ENCODE assay signal across 23 cellular contexts in the genomic region with DNA sequence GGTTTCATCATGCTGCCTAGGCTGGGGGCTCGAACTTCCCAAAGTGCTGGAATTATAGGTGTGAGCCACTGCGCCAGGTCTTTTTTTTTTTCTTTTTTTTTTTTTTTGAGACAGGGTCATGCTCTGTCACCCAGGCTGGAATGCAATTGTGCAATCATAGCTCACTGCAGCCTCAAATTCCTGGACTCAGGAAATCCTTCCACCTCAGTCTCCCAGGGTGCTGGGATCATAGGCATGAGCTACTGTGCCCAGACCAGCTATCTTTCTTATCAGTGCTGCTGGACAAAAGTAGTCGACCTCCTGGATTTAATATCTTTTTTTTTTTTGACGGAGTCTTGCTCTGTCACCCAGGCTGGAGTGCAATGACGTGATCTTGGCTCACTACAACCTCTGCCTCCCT.
DNase-seq lines count a peak whose midpoint lies in the region; ATAC-seq and TF ChIP-seq lines count a peak whose summit lies in the region.
"Had no signal": no experiment of that assay in that cellular context is flagged by ENCODE, and none has a peak within 500 bp of the region (broad histone marks: within the 10 kb centered on the region; RNA-seq: fewer than 3 reads in every experiment).

No MANE protein-coding gene starts in this region.

- H3K27me3 ChIP-seq in GM23248 (replicated peaks; ENCODE audit: insufficient read depth): no peaks in the 10 kb centered on the region
- H3K27me3 ChIP-seq in thyroid gland: no peaks in the 10 kb centered on the region
- H3K27me3 ChIP-seq in upper lobe of left lung: no peaks in the 10 kb centered on the region
- H3K27me3 ChIP-seq: BLaER1 treated with 17β-estradiol and CSF1 and Interleukin-3, amounts not matched to agents 10 nM and 100 nM; colonic mucosa; gastrocnemius medialis; SJSA1; testis had no signal

- no peak overlapping the region for H3K4me2 ChIP-seq in GM23248 (ENCODE audit: unreplicated experiment)
- H3K4me2 ChIP-seq: BLaER1 treated with 17β-estradiol and CSF1 and Interleukin-3, amounts not matched to agents 10 nM and 100 nM had no signal

- ATAC-seq in upper lobe of left lung (ENCODE audit: low FRiP score in 2 of 2): no peak
- ATAC-seq in GM21381 (IDR thresholded peaks at IDR 0.05; ENCODE audit: unreplicated experiment): no peak
- ATAC-seq: gastrocnemius medialis, K562 had no signal

- in situ Hi-C loops in GM23248 (cut with MboI): no loop called here

- DNase-seq in GM23248 (peak; percentile 37), RPMI7951 (ENCODE audit: low read depth) (peak; percentile 33), foreskin fibroblast (peak; percentile 12 to 23), thyroid gland (peak; percentile 9 to 19), upper lobe of left lung (no peak), NOMO-1 (lab: John Stamatoyannopoulos, UW; ENCODE audit: unreplicated experiment in 2 of 2) (no peak)
- DNase-seq: activated CD4-positive, alpha-beta T cell treated with anti-CD3 and anti-CD28 coated beads for 48 hours; activated CD8-positive, alpha-beta memory T cell treated with anti-CD3 and anti-CD28 coated beads, Interleukin-2, amount 50 U/mL, for 48 hours; activated gamma-delta T cell treated with Interleukin-2 at 50 U/mL for 16 hours; aorta; colonic mucosa; gastrocnemius medialis; NCI-H1092; NCI-H524 treated with DMSO at 0.1 percent for 48 hours; T-helper 9 cell; testis had no signal

- no peak overlapping the region for H3K9ac ChIP-seq in GM23248
- H3K9ac ChIP-seq: BLaER1 treated with 17β-estradiol and CSF1 and Interleukin-3, amounts not matched to agents 10 nM and 100 nM; parathyroid adenoma had no signal

- H3K79me2 ChIP-seq in GM23248 (ENCODE audit: insufficient read depth): no peaks in the 10 kb centered on the region
- H3K79me2 ChIP-seq: parathyroid adenoma had no signal

- H3K4me1 ChIP-seq in GM23248 (ENCODE audit: insufficient read depth) (peaks cover 22% of the 10 kb centered on the region), thyroid gland (peaks cover 0 to 5% of the 10 kb centered on the region in 2 donors), upper lobe of left lung (no peaks in the 10 kb centered on the region)
- H3K4me1 ChIP-seq: BLaER1 treated with 17β-estradiol and CSF1 and Interleukin-3, amounts not matched to agents 10 nM and 100 nM; colonic mucosa; gastrocnemius medialis; parathyroid adenoma; testis had no signal

- H3K36me3 ChIP-seq in GM23248 (ENCODE audit: low read depth): no peaks in the 10 kb centered on the region
- no peaks in the 10 kb centered on the region for H3K36me3 ChIP-seq in thyroid gland
- no peaks in the 10 kb centered on the region for H3K36me3 ChIP-seq in upper lobe of left lung
- H3K36me3 ChIP-seq: BLaER1 treated with 17β-estradiol and CSF1 and Interleukin-3, amounts not matched to agents 10 nM and 100 nM; colonic mucosa; gastrocnemius medialis; SJSA1 had no signal

- intact Hi-C loops in thyroid gland (cut with DNase I): no loop called here

- TF ChIP-seq EP300 in upper lobe of left lung (IDR thresholded peaks at IDR 0.05): no peak

- H3K27ac ChIP-seq in GM23248 (peak overlapping the region; percentile 27; the same call in 1 of the 2 replicates), thyroid gland (no peak overlapping the region), upper lobe of left lung (no peak overlapping the region)
- H3K27ac ChIP-seq: BLaER1 treated with 17β-estradiol and CSF1 and Interleukin-3, amounts not matched to agents 10 nM and 100 nM; colonic mucosa; gastrocnemius medialis; parathyroid adenoma; SJSA1; skin epidermis; testis had no signal

- TF ChIP-seq POLR2A in thyroid gland (IDR thresholded peaks at IDR 0.05) (no peak), upper lobe of left lung (IDR thresholded peaks at IDR 0.05) (no peak)

- H2AFZ ChIP-seq in GM23248: no peak overlapping the region
- H2AFZ ChIP-seq: parathyroid adenoma had no signal

- WGBS in GM23248 (ENCODE audit: low coverage in 1 of 2, low lambda C conversion rate in 2 of 2, missing lambda C conversion rate in 2 of 2), 2 experiments: 58 to 66% methylated on average over 4 to 5 of the region's 5 CpGs
- WGBS in thyroid gland, 2 donors: 73 to 86% methylated on average over 5 of the region's 5 CpGs
- 72 to 91% methylated on average over 5 of the region's 5 CpGs for WGBS in upper lobe of left lung, 2 donors

- H3K9me2 ChIP-seq in GM23248 (ENCODE audit: insufficient read depth): no peaks in the 10 kb centered on the region

- H3F3A ChIP-seq in GM23248 (ENCODE audit: insufficient read depth): peaks cover 25% of the 10 kb centered on the region

- TF ChIP-seq CTCF in foreskin fibroblast (IDR thresholded peaks at IDR 0.05; ENCODE audit: low read depth, low read length) (no peak), thyroid gland (IDR thresholded peaks at IDR 0.05) (no peak), upper lobe of left lung (IDR thresholded peaks at IDR 0.05) (no peak)

- H3K9me3 ChIP-seq in GM23248 (ENCODE audit: low read depth) (no peaks in the 10 kb centered on the region), thyroid gland (no peaks in the 10 kb centered on the region), upper lobe of left lung (no peaks in the 10 kb centered on the region)
- H3K9me3 ChIP-seq: colonic mucosa, gastrocnemius medialis, SJSA1, testis had no signal

- no peaks in the 10 kb centered on the region for H4K20me1 ChIP-seq in GM23248 (ENCODE audit: insufficient read depth)
- H4K20me1 ChIP-seq: BLaER1 treated with 17β-estradiol and CSF1 and Interleukin-3, amounts not matched to agents 10 nM and 100 nM had no signal

- H3K4me3 ChIP-seq in GM23248 (no peak overlapping the region), foreskin fibroblast (ENCODE audit: low read depth in 1 of 2, low read length in 2 of 2) (no peak overlapping the region), thyroid gland (replicated peaks in 1 of 3) (no peak overlapping the region), upper lobe of left lung (no peak overlapping the region)
- H3K4me3 ChIP-seq: BLaER1 treated with 17β-estradiol and CSF1 and Interleukin-3, amounts not matched to agents 10 nM and 100 nM; colonic mucosa; gastrocnemius medialis; K562; lung; SJSA1; skin epidermis; testis had no signal

Comparison
In these comparisons a context has a peak if more than half of its experiments do, and no peak if none do; other contexts are left out.
1. DNase-seq: peak in GM23248 (single experiment), RPMI7951 (single experiment), foreskin fibroblast (2 of 2) and thyroid gland (2 of 2); none in upper lobe of left lung (0 of 2) and NOMO-1 (0 of 2).